ENCODE assay signal across 17 cellular contexts in the genomic region with DNA sequence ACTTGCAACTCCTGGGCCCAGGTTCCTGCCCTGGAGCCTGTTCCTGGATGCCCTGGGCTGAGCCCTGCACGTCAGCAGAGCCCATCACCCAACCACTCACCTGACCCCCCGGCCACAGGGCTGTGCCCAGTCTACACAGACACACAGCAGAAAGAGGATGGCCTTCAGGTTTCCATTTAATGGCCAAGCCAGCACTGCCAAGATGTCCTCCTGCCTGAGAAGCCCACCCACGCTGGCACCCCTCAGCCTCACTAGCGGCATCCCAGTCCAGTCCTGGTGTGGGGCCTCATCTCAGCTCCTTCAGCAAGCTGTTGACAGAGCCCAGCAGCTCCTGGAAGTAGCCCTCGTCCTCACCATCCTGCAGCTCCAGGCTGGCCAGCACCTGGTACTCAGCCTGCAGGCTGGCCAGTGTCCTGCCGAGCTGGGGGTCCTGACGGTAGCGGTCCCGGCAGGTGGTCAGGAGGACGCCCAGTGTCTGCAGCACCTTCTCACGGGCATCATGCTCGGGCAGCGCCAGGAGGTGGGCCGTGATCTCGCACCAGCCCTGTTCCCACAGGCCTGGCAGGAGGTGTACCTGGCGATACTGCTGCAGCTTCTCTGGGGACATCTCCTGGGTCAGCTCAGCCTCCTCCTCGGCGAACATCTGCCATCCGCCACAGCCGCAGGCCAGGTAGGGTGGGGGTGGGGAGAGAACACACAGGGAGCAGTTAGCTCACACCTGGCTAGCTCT.
DNase-seq lines count a peak whose midpoint lies in the region; TF ChIP-seq lines count a peak whose summit lies in the region.
"Had no signal": no experiment of that assay in that cellular context is flagged by ENCODE, and none has a peak within 500 bp of the region (broad histone marks: within the 10 kb centered on the region; RNA-seq: fewer than 3 reads in every experiment).

No MANE protein-coding gene starts in this region.

- TF ChIP-seq POLR2A in Peyer's patch (IDR thresholded peaks at IDR 0.05) (no peak), sigmoid colon (IDR thresholded peaks at IDR 0.05) (no peak)

- peaks cover 100% of the 10 kb centered on the region for H3K4me1 ChIP-seq in BLaER1
- H3K4me1 ChIP-seq in Peyer's patch = peaks cover 0 to under 1% (median 0%) of the 10 kb centered on the region in 4 donors
- H3K4me1 ChIP-seq in sigmoid colon = peaks cover 0 to 8% (median 2%) of the 10 kb centered on the region in 4 donors
- H3K4me1 ChIP-seq: Caco-2, HAP-1 had no signal

- H3K27me3 ChIP-seq in BLaER1 (no peaks in the 10 kb centered on the region), Peyer's patch (no peaks in the 10 kb centered on the region), dorsolateral prefrontal cortex (no peaks in the 10 kb centered on the region), sigmoid colon (no peaks in the 10 kb centered on the region)

- no peaks in the 10 kb centered on the region for H3K9me3 ChIP-seq in BLaER1
- H3K9me3 ChIP-seq in Peyer's patch = no peaks in the 10 kb centered on the region
- H3K9me3 ChIP-seq in sigmoid colon = no peaks in the 10 kb centered on the region
- H3K9me3 ChIP-seq: Caco-2, HAP-1 had no signal

- peak overlapping the region; percentile 58 for H3K4me2 ChIP-seq in BLaER1

- H4K20me1 ChIP-seq in BLaER1 = 0 out of 2 replicates have a peak, but pooled peaks cover 10% of the 10 kb centered on the region

- peak in 2 of 3 donors; percentile 28 to 35 for DNase-seq in Peyer's patch
- DNase-seq in dorsolateral prefrontal cortex = no peak
- DNase-seq in sigmoid colon = peak; percentile 56
- DNase-seq in HuH-7 (ENCODE audit: low spot score) = no peak
- no peak for DNase-seq in NCI-H1092 (lab: John Stamatoyannopoulos, UW)
- no peak for DNase-seq in stimulated activated naive CD4-positive, alpha-beta T cell (lab: John Stamatoyannopoulos, UW)
- DNase-seq: ACHN, AML-193, KG1, NCI-H1436 treated with DMSO at 0.1 percent for 48 hours, NCI-H2029 treated with DMSO at 0.1 percent for 48 hours, NCI-H2171 treated with DMSO at 0.1 percent for 48 hours, Right ventricle myocardium superior had no signal

- TF ChIP-seq CTCF in Peyer's patch (IDR thresholded peaks at IDR 0.05) (no peak), dorsolateral prefrontal cortex (IDR thresholded peaks at IDR 0.05 in 54 of 56, conservative IDR thresholded peaks at IDR 0.05 in 2 of 56; ENCODE audit: low read depth in 1 of 56, partially characterized antibody in 56 of 56) (no peak), sigmoid colon (IDR thresholded peaks at IDR 0.05) (no peak)

- H3K27ac ChIP-seq in BLaER1 (peak overlapping the region; percentile 81; the same call in 1 of the 2 replicates), Peyer's patch (no peak overlapping the region), dorsolateral prefrontal cortex (peak overlapping the region in 46 of 59 donors; percentile 39 to 98 (median 82)), sigmoid colon (no peak overlapping the region)
- H3K27ac ChIP-seq: SK-N-MC had no signal

- 96% methylated on average over 20 of the region's 20 CpGs for WGBS in sigmoid colon, 2 donors

- no peak overlapping the region for H3K4me3 ChIP-seq in BLaER1
- H3K4me3 ChIP-seq in Peyer's patch = no peak overlapping the region
- no peak overlapping the region for H3K4me3 ChIP-seq in dorsolateral prefrontal cortex
- H3K4me3 ChIP-seq in sigmoid colon = no peak overlapping the region
- H3K4me3 ChIP-seq: HAP-1, SK-N-MC had no signal

- intact Hi-C loops in dorsolateral prefrontal cortex (cut with DNase I) = no loop called here
- intact Hi-C loops in sigmoid colon (cut with DNase I) = no loop called here

- H3K36me3 ChIP-seq in BLaER1 (peaks cover 19% of the 10 kb centered on the region; the same call in 1 of the 2 replicates), Peyer's patch (peaks cover 0 to 9% (median 0%) of the 10 kb centered on the region in 3 donors), sigmoid colon (peaks cover 0 to 20% (median 10%) of the 10 kb centered on the region in 4 donors)
- H3K36me3 ChIP-seq: HAP-1 had no signal

- no peak overlapping the region for H3K9ac ChIP-seq in BLaER1

- TF ChIP-seq EP300 in sigmoid colon (IDR thresholded peaks at IDR 0.05) = no peak

Comparison
In these comparisons a context has a peak if more than half of its experiments do, and no peak if none do; other contexts are left out.
1. H3K27ac ChIP-seq: peak in BLaER1 (single experiment) and dorsolateral prefrontal cortex (46 of 59); none in Peyer's patch (0 of 4) and sigmoid colon (0 of 4).
2. DNase-seq: peak in Peyer's patch (2 of 3) and sigmoid colon (single experiment); none in dorsolateral prefrontal cortex (0 of 10), HuH-7 (single experiment), NCI-H1092 (single experiment) and stimulated activated naive CD4-positive, alpha-beta T cell (0 of 6).